8 cellular contexts compared by ENCODE assay signal in the genomic region with DNA sequence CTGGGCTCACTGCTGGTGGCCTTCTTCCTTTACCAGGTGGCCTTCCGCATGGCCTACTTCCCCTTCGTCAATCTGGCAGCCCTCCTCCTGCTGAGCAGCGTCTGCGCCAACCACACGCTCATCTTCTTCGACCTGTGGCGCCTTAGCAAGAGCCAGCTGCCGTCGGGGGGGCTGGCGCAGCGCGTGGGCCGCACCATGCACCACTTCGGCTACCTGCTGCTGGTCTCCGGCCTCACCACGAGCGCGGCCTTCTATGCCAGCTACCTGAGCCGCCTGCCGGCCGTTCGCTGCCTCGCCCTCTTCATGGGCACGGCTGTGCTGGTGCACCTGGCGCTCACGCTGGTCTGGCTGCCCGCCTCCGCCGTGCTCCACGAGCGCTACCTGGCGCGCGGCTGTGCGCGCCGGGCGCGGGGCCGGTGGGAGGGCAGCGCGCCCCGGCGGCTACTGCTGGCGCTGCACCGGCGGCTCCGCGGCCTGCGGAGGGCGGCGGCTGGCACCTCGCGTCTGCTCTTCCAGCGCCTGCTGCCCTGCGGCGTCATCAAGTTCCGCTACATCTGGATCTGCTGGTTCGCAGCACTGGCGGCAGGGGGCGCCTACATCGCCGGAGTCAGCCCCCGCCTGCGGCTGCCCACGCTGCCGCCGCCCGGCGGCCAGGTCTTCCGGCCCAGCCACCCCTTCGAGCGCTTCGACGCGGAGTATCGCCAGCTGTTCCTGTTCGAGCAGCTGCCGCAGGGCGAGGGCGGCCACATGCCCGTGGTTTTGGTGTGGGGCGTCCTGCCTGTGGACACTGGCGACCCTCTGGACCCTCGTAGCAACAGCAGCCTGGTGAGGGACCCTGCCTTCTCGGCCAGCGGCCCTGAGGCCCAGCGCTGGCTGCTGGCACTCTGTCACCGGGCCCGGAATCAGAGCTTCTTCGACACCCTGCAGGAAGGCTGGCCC. TPM values are rescaled to one million over a fixed set of nuclear protein-coding genes. Genes with fewer than 3 reads are reported as not detected.
DNase-seq lines count a peak whose midpoint lies in the region; ATAC-seq, FAIRE-seq and TF ChIP-seq lines count a peak whose summit lies in the region.

No MANE protein-coding gene starts in this region.

- H3K4me1 Mint-ChIP-seq in GM23338: peaks cover 26% of the 10 kb centered on the region
- H3K4me1 Mint-ChIP-seq in astrocyte (ENCODE audit: low read depth, unreplicated experiment): peaks cover 4% of the 10 kb centered on the region
- H3K4me1 Mint-ChIP-seq in Caco-2 (ENCODE audit: low read depth, unreplicated experiment): no peaks in the 10 kb centered on the region

- H3K27me3 Mint-ChIP-seq in GM23338 (ENCODE audit: insufficient read depth, low read depth, poor library complexity) (peaks cover 32% of the 10 kb centered on the region), astrocyte (ENCODE audit: low read depth, unreplicated experiment) (peaks cover 47% of the 10 kb centered on the region), Caco-2 (ENCODE audit: insufficient read depth, unreplicated experiment) (no peaks in the 10 kb centered on the region)

- POLR2A ChIA-PET in Caco-2 (lab: Charles Lee): no interaction called here

- H3K9me2 ChIP-seq in GM23338 (ENCODE audit: insufficient read depth): no peaks in the 10 kb centered on the region
- H3K9me2 ChIP-seq in Loucy (replicated peaks; ENCODE audit: low read depth, low read length): no peaks in the 10 kb centered on the region

- peak overlapping the region; percentile 96 for H2AFZ ChIP-seq in GM23338
- peak overlapping the region; percentile 90 for H2AFZ ChIP-seq in Loucy (ENCODE audit: low read length)
- peak overlapping the region; percentile 88 for H2AFZ ChIP-seq in astrocyte (ENCODE audit: low read depth, low read length)

- BruUV-seq in Caco-2 (replicated peaks; lab: Mats Ljungman, UMichigan): no TSS peak

- H3K27ac Mint-ChIP-seq in GM23338: no peak overlapping the region
- H3K27ac Mint-ChIP-seq in astrocyte (ENCODE audit: unreplicated experiment): no peak overlapping the region
- H3K27ac Mint-ChIP-seq in Caco-2 (ENCODE audit: unreplicated experiment): no peak overlapping the region

- peak; percentile 62 to 79 for TF ChIP-seq CTCF in GM23338 (conservative IDR thresholded peaks at IDR 0.05; ENCODE audit: low read depth in 2 of 2)
- TF ChIP-seq CTCF in Loucy (conservative IDR thresholded peaks at IDR 0.05; ENCODE audit: low read length): peak; percentile 83
- TF ChIP-seq CTCF in astrocyte (IDR thresholded peaks at IDR 0.05; ENCODE audit: insufficient read depth, low read depth, low read length): peak; percentile 48
- TF ChIP-seq CTCF in Caco-2 (IDR thresholded peaks at IDR 0.05; ENCODE audit: insufficient read depth in 1 of 2, low read depth in 1 of 2, low read length in 1 of 2, severe bottlenecking in 1 of 2, unreplicated experiment in 1 of 2): no peak

- CTCF ChIA-PET in Caco-2 (lab: Charles Lee): no interaction called here

- no peaks in the 10 kb centered on the region; the same call in 2 of the 3 replicates for H3K36me3 Mint-ChIP-seq in GM23338 (ENCODE audit: low read depth)
- H3K36me3 Mint-ChIP-seq in astrocyte (ENCODE audit: low read depth, unreplicated experiment): no peaks in the 10 kb centered on the region
- no peaks in the 10 kb centered on the region for H3K36me3 Mint-ChIP-seq in Caco-2 (ENCODE audit: insufficient read depth, unreplicated experiment)

- H3K9me3 Mint-ChIP-seq in GM23338 (peaks cover 2% of the 10 kb centered on the region; the same call in 1 of the 3 replicates), astrocyte (ENCODE audit: unreplicated experiment) (peaks cover 6% of the 10 kb centered on the region), Caco-2 (ENCODE audit: unreplicated experiment) (no peaks in the 10 kb centered on the region)

- H3F3A ChIP-seq in GM23338 (replicated peaks; ENCODE audit: low read depth) (0 out of 2 replicates have a peak, but pooled peaks cover 3% of the 10 kb centered on the region), Loucy (ENCODE audit: low read depth) (no peaks in the 10 kb centered on the region)

- peak overlapping the region; percentile 47 for H3K4me3 Mint-ChIP-seq in GM23338
- no peak overlapping the region for H3K4me3 Mint-ChIP-seq in astrocyte (ENCODE audit: unreplicated experiment)
- H3K4me3 Mint-ChIP-seq in Caco-2 (ENCODE audit: unreplicated experiment): no peak overlapping the region

- H4K20me1 ChIP-seq in GM23338 (replicated peaks; ENCODE audit: insufficient read depth): no peaks in the 10 kb centered on the region
- no peaks in the 10 kb centered on the region for H4K20me1 ChIP-seq in Loucy (ENCODE audit: insufficient read depth, low read length, poor library complexity, severe bottlenecking)
- no peaks in the 10 kb centered on the region for H4K20me1 ChIP-seq in astrocyte (ENCODE audit: insufficient read depth, low read length)

- H3K4me1 ChIP-seq in GM23338 (ENCODE audit: insufficient read depth): peaks cover 14% of the 10 kb centered on the region
- H3K4me1 ChIP-seq in Loucy (ENCODE audit: insufficient read depth, low read length, poor library complexity, severe bottlenecking): peaks cover 13% of the 10 kb centered on the region
- H3K4me1 ChIP-seq in astrocyte (ENCODE audit: insufficient read depth, low read length): peaks cover 4% of the 10 kb centered on the region
- no peaks in the 10 kb centered on the region for H3K4me1 ChIP-seq in Caco-2

- H3K36me3 ChIP-seq in GM23338 (ENCODE audit: insufficient read depth) (no peaks in the 10 kb centered on the region), Loucy (ENCODE audit: insufficient read depth, low read length) (no peaks in the 10 kb centered on the region), astrocyte (ENCODE audit: insufficient read depth, low read length) (no peaks in the 10 kb centered on the region), Caco-2 (ENCODE audit: control insufficient read depth, insufficient read depth, low read length) (no peaks in the 10 kb centered on the region)

- H3K9ac ChIP-seq in Loucy (ENCODE audit: low read depth, low read length, poor library complexity, severe bottlenecking): peak overlapping the region; percentile 60
- H3K9ac ChIP-seq in astrocyte (ENCODE audit: low read length): no peak overlapping the region

- H3K79me2 ChIP-seq in GM23338 (replicated peaks; ENCODE audit: insufficient read depth): no peaks in the 10 kb centered on the region
- no peaks in the 10 kb centered on the region for H3K79me2 ChIP-seq in Loucy (ENCODE audit: insufficient read depth, low read length)
- no peaks in the 10 kb centered on the region for H3K79me2 ChIP-seq in astrocyte (ENCODE audit: insufficient read depth, low read length)

- peak overlapping the region; percentile 51 for H3K4me3 ChIP-seq in GM23338
- peak overlapping the region; percentile 68 for H3K4me3 ChIP-seq in Loucy (ENCODE audit: low read length, poor library complexity, severe bottlenecking)
- peak overlapping the region; percentile 33 for H3K4me3 ChIP-seq in astrocyte (ENCODE audit: insufficient read depth, low read depth, low read length)
- H3K4me3 ChIP-seq in Caco-2 (ENCODE audit: low read depth, low read length): no peak overlapping the region

- H3K27ac ChIP-seq in GM23338 (ENCODE audit: low read depth) (no peak overlapping the region), astrocyte (ENCODE audit: low read depth, low read length) (no peak overlapping the region)

- no peak for FAIRE-seq in astrocyte (lab: Jason Lieb, UNC)

- H3K27me3 ChIP-seq in GM23338 (ENCODE audit: insufficient read depth) (peaks cover 28% of the 10 kb centered on the region), Loucy (ENCODE audit: insufficient read depth, low read length, poor library complexity, severe bottlenecking) (no peaks in the 10 kb centered on the region), astrocyte (ENCODE audit: insufficient read depth, low read length) (no peaks in the 10 kb centered on the region), Caco-2 (replicated peaks; ENCODE audit: control insufficient read depth, insufficient read depth, low read length) (no peaks in the 10 kb centered on the region)

- peak; percentile 93 for DNase-seq in Daoy (ENCODE audit: low read depth)
- peak; percentile 96 for DNase-seq in GM23338 (ENCODE audit: low spot score)
- peak; percentile 67 to 96 (median 82) for DNase-seq in T-helper 2 cell
- peak; percentile 69 for DNase-seq in astrocyte (ENCODE audit: low read depth)
- peak in 43 of 51 donors; percentile 15 to 80 (median 49) for DNase-seq in hypothalamus (lab: John Stamatoyannopoulos, UW)
- DNase-seq in sciatic nerve (ENCODE audit: low spot score): peak; percentile 83
- no peak for DNase-seq in Caco-2

- H3K4me2 ChIP-seq in GM23338 (peak overlapping the region; percentile 81), Loucy (ENCODE audit: low read depth, low read length, poor library complexity, severe bottlenecking) (peak overlapping the region; percentile 80), astrocyte (ENCODE audit: low read length) (peak overlapping the region; percentile 86)

- H3K9me3 ChIP-seq in Loucy (ENCODE audit: insufficient read depth, low read depth, low read length) (no peaks in the 10 kb centered on the region), astrocyte (ENCODE audit: insufficient read depth, low read depth, low read length) (no peaks in the 10 kb centered on the region), Caco-2 (no peaks in the 10 kb centered on the region)

- ATAC-seq in GM23338: peak; percentile 89
- peak; percentile 79 for ATAC-seq in sciatic nerve

- intact Hi-C loops in sciatic nerve (cut with DNase I): no loop called here
- intact Hi-C loops in Caco-2 (cut with micrococcal nuclease; ENCODE audit: unreplicated experiment): no loop called here

RNA-seq across cellular contexts. Expression of a gene that starts 9.9 kb away (rescaled TPM):
- 0.51 and 1.1 TPM in 2 replicates for total RNA-seq in Daoy (2014; rRNA removed; shearing (Covaris generic))
- total RNA-seq in GM23338 (2014; rRNA removed; shearing (Covaris generic)): 1.0 and 1.3 TPM in 2 replicates
- 2.2 and 2.5 TPM in 2 replicates for polyA plus RNA-seq in GM23338 (2016; fragmentation: Nextera tagmentation; extraction: Ambion mirVana)
- total RNA-seq in astrocyte (1.5 and 3.7 TPM in 2 replicates), sciatic nerve (2.1 TPM), Caco-2 (2022) (4.6 and 6.3 TPM in 2 replicates)

RNA-seq across cellular contexts. Expression of a gene that starts 14.6 kb away (rescaled TPM):
- total RNA-seq in Daoy (2014; rRNA removed; shearing (Covaris generic)): 91.9 and 144 TPM in 2 replicates
- 67.9 and 76.4 TPM in 2 replicates for total RNA-seq in GM23338 (2014; rRNA removed; shearing (Covaris generic))
- 62.7 and 80.4 TPM in 2 replicates for polyA plus RNA-seq in GM23338 (2016; fragmentation: Nextera tagmentation; extraction: Ambion mirVana)
- total RNA-seq in astrocyte (32.9 and 37.8 TPM in 2 replicates), sciatic nerve (6.4 TPM), Caco-2 (2022) (67.5 and 74.7 TPM in 2 replicates)

RNA-seq across cellular contexts. Expression of a gene that starts 17.1 kb away (rescaled TPM):
- not detected in 2 replicates for total RNA-seq in Daoy (2014; rRNA removed; shearing (Covaris generic))
- total RNA-seq in GM23338 (2014; rRNA removed; shearing (Covaris generic)): not detected in 2 replicates
- polyA plus RNA-seq in GM23338 (2016; fragmentation: Nextera tagmentation; extraction: Ambion mirVana): not detected in 2 replicates
- total RNA-seq in astrocyte: not detected in 2 replicates
- not detected for total RNA-seq in sciatic nerve
- total RNA-seq in Caco-2 (2022): 67.9 and 103 TPM in 2 replicates

RNA-seq across cellular contexts. Expression of a gene that starts 27.2 kb away (rescaled TPM):
- total RNA-seq in Daoy (2014; rRNA removed; shearing (Covaris generic)): 5.4 and 6.1 TPM in 2 replicates
- 0.97 and 1.2 TPM in 2 replicates for total RNA-seq in GM23338 (2014; rRNA removed; shearing (Covaris generic))
- polyA plus RNA-seq in GM23338 (2016; fragmentation: Nextera tagmentation; extraction: Ambion mirVana): 0.18 and 0.23 TPM in 2 replicates
- total RNA-seq in astrocyte (9.8 and 10.1 TPM in 2 replicates), sciatic nerve (37.8 TPM), Caco-2 (2022) (0.86 and 0.95 TPM in 2 replicates)

RNA-seq across cellular contexts. Expression of a gene that starts 37.7 kb away (rescaled TPM):
- 17.9 and 23.4 TPM in 2 replicates for total RNA-seq in Daoy (2014; rRNA removed; shearing (Covaris generic))
- 64.0 and 75.4 TPM in 2 replicates for total RNA-seq in GM23338 (2014; rRNA removed; shearing (Covaris generic))
- 53.5 and 54.1 TPM in 2 replicates for polyA plus RNA-seq in GM23338 (2016; fragmentation: Nextera tagmentation; extraction: Ambion mirVana)
- total RNA-seq in astrocyte (53.6 and 55.1 TPM in 2 replicates), sciatic nerve (67.8 TPM), Caco-2 (2022) (74.5 and 76.6 TPM in 2 replicates)

Comparison
In these comparisons a context has a peak if more than half of its experiments do, and no peak if none do; other contexts are left out.
1. DNase-seq: peak in Daoy (single experiment), GM23338 (single experiment), T-helper 2 cell (5 of 5), astrocyte (single experiment), hypothalamus (43 of 51) and sciatic nerve (single experiment); none in Caco-2 (0 of 2).
2. CTCF ChIP-seq: peak in GM23338 (2 of 2), Loucy (single experiment) and astrocyte (single experiment); none in Caco-2 (0 of 2).
3. RNA of a gene that starts 17.1 kb away (total RNA-seq): 67.9 to 103 TPM in Caco-2; not detected in Daoy, not detected in GM23338, not detected in astrocyte and not detected in sciatic nerve (single experiment); every median in the first group is over 10 times any median in the second.
4. Peak in every context shown above with its lines, with median percentiles within 50 percentile points of each other: H2AFZ ChIP-seq and H3K4me2 ChIP-seq.